Comparison of ENCODE assay signal across 17 cellular contexts in the genomic region with DNA sequence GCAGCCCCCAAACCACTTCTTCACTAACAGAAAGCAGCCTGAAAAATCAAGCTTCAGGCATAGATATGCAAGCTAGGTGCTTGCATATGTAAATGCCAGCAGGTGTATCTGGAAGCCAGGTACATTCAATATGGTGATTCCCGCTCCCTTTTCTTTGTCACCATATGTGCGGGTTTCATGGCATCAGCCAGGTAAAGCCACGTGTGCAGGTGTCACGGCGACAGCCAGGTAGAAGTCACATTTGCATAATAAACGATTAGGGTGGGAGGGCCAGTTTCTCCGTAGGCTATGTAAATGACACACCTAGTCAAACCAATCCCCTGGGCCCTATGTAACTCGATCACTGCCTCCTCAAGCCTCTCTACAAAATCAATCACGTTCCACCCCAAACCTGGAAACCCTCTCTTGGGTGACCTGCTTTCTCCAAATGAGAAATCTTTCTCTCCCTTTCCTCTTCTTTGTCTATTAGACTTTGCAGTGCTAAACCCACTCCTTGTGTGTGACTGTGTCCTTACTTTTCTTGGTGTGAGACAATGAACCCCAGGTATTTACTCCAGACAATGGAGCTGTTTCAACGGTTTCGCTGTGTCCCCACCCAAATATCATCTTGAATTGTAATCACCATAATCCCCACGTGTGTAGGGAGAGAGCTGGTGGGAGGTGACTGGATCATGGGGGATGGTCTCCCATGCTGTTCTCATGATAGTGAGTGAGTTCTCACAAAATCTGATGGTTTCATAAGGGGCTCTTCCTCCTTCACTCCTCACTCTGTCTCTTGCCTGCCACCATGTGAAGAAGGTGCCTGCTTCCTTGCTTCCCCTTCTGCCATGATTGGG. TPM values are rescaled to one million over a fixed set of nuclear protein-coding genes. Genes with fewer than 3 reads are reported as not detected.
"Had no signal": no experiment of that assay in that cellular context is flagged by ENCODE, and none has a peak within 500 bp of the region (broad histone marks: within the 10 kb centered on the region; RNA-seq: fewer than 3 reads in every experiment).

No MANE protein-coding gene starts in this region.

- H2AFZ ChIP-seq: hepatocyte had no signal

- H3K9me3 Mint-ChIP-seq: activated CD4-positive, alpha-beta memory T cell treated with anti-CD3 and anti-CD28 coated beads, Interleukin-2, amount 10 ng/mL, durations not matched to agents 7 days and 5 days; activated naive CD8-positive, alpha-beta T cell treated with anti-CD3 and anti-CD28 coated beads for 36 hours; dendritic cell treated with granulocyte-macrophage colony-stimulating factor and Interleukin-4, amounts not matched to agents 40 ng/mL and 50 ng/mL, for 4 days; effector memory CD8-positive, alpha-beta T cell had no signal

- H3K4me1 Mint-ChIP-seq: activated CD4-positive, alpha-beta memory T cell treated with anti-CD3 and anti-CD28 coated beads, Interleukin-2, amount 10 ng/mL, durations not matched to agents 7 days and 5 days; activated naive CD8-positive, alpha-beta T cell treated with anti-CD3 and anti-CD28 coated beads for 36 hours had no signal

- ATAC-seq: effector memory CD8-positive, alpha-beta T cell; left ventricle myocardium superior had no signal

- H3K27ac ChIP-seq: brain microvascular endothelial cell, hepatocyte, sigmoid colon had no signal

- H3K36me3 Mint-ChIP-seq: activated naive CD8-positive, alpha-beta T cell treated with anti-CD3 and anti-CD28 coated beads for 36 hours had no signal

- H3K27ac Mint-ChIP-seq: activated CD4-positive, alpha-beta memory T cell treated with anti-CD3 and anti-CD28 coated beads, Interleukin-2, amount 10 ng/mL, durations not matched to agents 7 days and 5 days; activated naive CD8-positive, alpha-beta T cell treated with anti-CD3 and anti-CD28 coated beads for 36 hours; dendritic cell treated with granulocyte-macrophage colony-stimulating factor and Interleukin-4, amounts not matched to agents 40 ng/mL and 50 ng/mL, for 4 days; effector memory CD8-positive, alpha-beta T cell had no signal

- H3K79me2 ChIP-seq: hepatocyte had no signal

- H3K27me3 ChIP-seq: brain microvascular endothelial cell, hepatocyte had no signal

- H3K36me3 ChIP-seq: brain microvascular endothelial cell, sigmoid colon had no signal

- H3K4me1 ChIP-seq: sigmoid colon had no signal

- DNase-seq: activated CD4-positive, alpha-beta memory T cell treated with anti-CD3 and anti-CD28 coated beads, Interleukin-2, amount 10 ng/mL, durations not matched to agents 7 days and 5 days; activated gamma-delta T cell treated with Interleukin-2 at 50 U/mL for 16 hours; activated naive CD8-positive, alpha-beta T cell treated with anti-CD3 and anti-CD28 coated beads for 36 hours; activated T-cell treated with anti-CD3 and anti-CD28 coated beads, Interleukin-2, amount 50 U/mL, for 48 hours; brain microvascular endothelial cell; effector memory CD8-positive, alpha-beta T cell; left ventricle myocardium superior; sigmoid colon; stimulated activated naive CD4-positive, alpha-beta T cell; T-helper 9 cell; trophoblast cell had no signal

- H3K9me3 ChIP-seq: sigmoid colon had no signal

- H3K4me3 ChIP-seq: hepatocyte, sigmoid colon had no signal

- H3K4me3 Mint-ChIP-seq: activated CD4-positive, alpha-beta memory T cell treated with anti-CD3 and anti-CD28 coated beads, Interleukin-2, amount 10 ng/mL, durations not matched to agents 7 days and 5 days; activated naive CD8-positive, alpha-beta T cell treated with anti-CD3 and anti-CD28 coated beads for 36 hours; dendritic cell treated with granulocyte-macrophage colony-stimulating factor and Interleukin-4, amounts not matched to agents 40 ng/mL and 50 ng/mL, for 4 days; effector memory CD8-positive, alpha-beta T cell had no signal

- FAIRE-seq: keratinocyte had no signal

- H3K4me2 ChIP-seq: hepatocyte had no signal

RNA-seq across cellular contexts. Expression of gene ONECUT1, which starts 44.6 kb away (rescaled TPM):
- total RNA-seq: activated CD4-positive, alpha-beta memory T cell treated with anti-CD3 and anti-CD28 coated beads, Interleukin-2, amount 10 ng/mL, durations not matched to agents 7 days and 5 days; activated naive CD8-positive, alpha-beta T cell treated with anti-CD3 and anti-CD28 coated beads for 36 hours; left ventricle myocardium superior; mesenteric fat pad; osteocyte had no signal
- polyA plus RNA-seq: esophagus, keratinocyte, sigmoid colon had no signal
